Comparison of ENCODE assay signal across 8 cellular contexts in genomic region chr2:158458617-158458920, GRCh38. TPM values are rescaled to one million over a fixed set of nuclear protein-coding genes. Genes with fewer than 3 reads are reported as not detected.
DNase-seq lines count a peak whose midpoint lies in the region; ATAC-seq, FAIRE-seq and TF ChIP-seq lines count a peak whose summit lies in the region.

No MANE protein-coding gene starts in this region.

- no peak for TF ChIP-seq CTCF in keratinocyte (optimal IDR thresholded peaks at IDR 0.05 in 1 of 3, IDR thresholded peaks at IDR 0.05 in 1 of 3, conservative IDR thresholded peaks at IDR 0.05 in 1 of 3; ENCODE audit: extremely low read depth in 1 of 3, insufficient read depth in 2 of 3, low read length in 3 of 3)

- intact Hi-C loops in activated CD4-positive, alpha-beta T cell treated with anti-CD3 and anti-CD28 coated beads for 36 hours (cut with DNase I, micrococcal nuclease), result loop anchor here (5.0 to 10.0 kb wide), 7 partner anchors 266 to 1254 kb away; partner anchors contain the start of genes ACVR1 (in 1 of the 2), MARCHF7 (in 1 of the 2) and WDSUB1 (in 1 of the 2)

- no peaks in the 10 kb centered on the region for H3K36me3 ChIP-seq in keratinocyte (ENCODE audit: control insufficient read depth in 2 of 2, extremely low read depth in 1 of 2, insufficient read depth in 2 of 2, low read length in 2 of 2)

- POLR2A ChIA-PET in activated CD4-positive, alpha-beta T cell treated with anti-CD3 and anti-CD28 coated beads for 36 hours (lab: Charles Lee), result no interaction called here

- DNase-seq in activated CD4-positive, alpha-beta T cell treated with anti-CD3 and anti-CD28 coated beads for 36 hours, result no peak
- no peak for DNase-seq in activated CD4-positive, alpha-beta T cell treated with anti-CD3 and anti-CD28 coated beads, Interleukin-2, amount 50 U/mL, for 1 hour
- DNase-seq in keratinocyte (ENCODE audit: low read depth, low spot score) (no peak), superior temporal gyrus (ENCODE audit: extremely low spot score) (peak; percentile 89), LoVo (ENCODE audit: low spot score) (no peak)

- peaks cover 25% of the 10 kb centered on the region for H3K4me1 Mint-ChIP-seq in activated CD4-positive, alpha-beta T cell treated with anti-CD3 and anti-CD28 coated beads for 36 hours
- H3K4me1 Mint-ChIP-seq in activated T-helper 17 cell treated with anti-CD3 and anti-CD28 coated beads, Interleukin-2, amount 50 U/mL, for 72 hours, result peaks cover 22% of the 10 kb centered on the region

- H3K27ac Mint-ChIP-seq in activated CD4-positive, alpha-beta T cell treated with anti-CD3 and anti-CD28 coated beads for 36 hours, result no peak overlapping the region
- peak overlapping the region; percentile 85 for H3K27ac Mint-ChIP-seq in activated T-helper 17 cell treated with anti-CD3 and anti-CD28 coated beads, Interleukin-2, amount 50 U/mL, for 72 hours

- peaks cover 4% of the 10 kb centered on the region for H4K20me1 ChIP-seq in keratinocyte (ENCODE audit: control insufficient read depth, extremely low read depth, insufficient read depth, low read length)

- H3K4me3 Mint-ChIP-seq in activated CD4-positive, alpha-beta T cell treated with anti-CD3 and anti-CD28 coated beads for 36 hours, result peak overlapping the region; percentile 92
- peak overlapping the region; percentile 94 for H3K4me3 Mint-ChIP-seq in activated T-helper 17 cell treated with anti-CD3 and anti-CD28 coated beads, Interleukin-2, amount 50 U/mL, for 72 hours

- H3K27me3 ChIP-seq in keratinocyte (ENCODE audit: control insufficient read depth, extremely low read depth, insufficient read depth, low read length), result no peaks in the 10 kb centered on the region

- no peaks in the 10 kb centered on the region for H3K9me3 Mint-ChIP-seq in activated CD4-positive, alpha-beta T cell treated with anti-CD3 and anti-CD28 coated beads for 36 hours (ENCODE audit: low read depth)
- no peaks in the 10 kb centered on the region for H3K9me3 Mint-ChIP-seq in activated T-helper 17 cell treated with anti-CD3 and anti-CD28 coated beads, Interleukin-2, amount 50 U/mL, for 72 hours

- H3K4me2 ChIP-seq in keratinocyte (ENCODE audit: control insufficient read depth, extremely low read depth, insufficient read depth, low read depth, low read length), result peak overlapping the region; percentile 96

- no peak for ATAC-seq in activated CD4-positive, alpha-beta T cell treated with anti-CD3 and anti-CD28 coated beads for 36 hours
- no peak for ATAC-seq in activated T-helper 17 cell treated with anti-CD3 and anti-CD28 coated beads, Interleukin-2, amount 50 U/mL, for 72 hours (replicated peaks)
- no peak for ATAC-seq in GM21737 (IDR thresholded peaks at IDR 0.05; ENCODE audit: unreplicated experiment)
- no peak for ATAC-seq in GM18909 (IDR thresholded peaks at IDR 0.05; ENCODE audit: poor library complexity, unreplicated experiment)

- H3K9ac ChIP-seq in keratinocyte (ENCODE audit: control insufficient read depth, extremely low read depth, insufficient read depth, low read length), result peak overlapping the region; percentile 88

- peak; percentile 5 for FAIRE-seq in keratinocyte (lab: Jason Lieb, UNC)

- peaks cover 7% of the 10 kb centered on the region for H3K36me3 Mint-ChIP-seq in activated CD4-positive, alpha-beta T cell treated with anti-CD3 and anti-CD28 coated beads for 36 hours (ENCODE audit: low read depth)
- H3K36me3 Mint-ChIP-seq in activated T-helper 17 cell treated with anti-CD3 and anti-CD28 coated beads, Interleukin-2, amount 50 U/mL, for 72 hours (ENCODE audit: low read depth), result no peaks in the 10 kb centered on the region

- dilution Hi-C loops in keratinocyte (cut with MboI; ENCODE audit: extremely low pct_ligation_motif_present, low sequenced_read_pairs), result no loop called here

- peaks cover 5% of the 10 kb centered on the region for H3K27me3 Mint-ChIP-seq in activated CD4-positive, alpha-beta T cell treated with anti-CD3 and anti-CD28 coated beads for 36 hours
- peaks cover 3% of the 10 kb centered on the region for H3K27me3 Mint-ChIP-seq in activated T-helper 17 cell treated with anti-CD3 and anti-CD28 coated beads, Interleukin-2, amount 50 U/mL, for 72 hours

- no peak overlapping the region for H2AFZ ChIP-seq in keratinocyte (ENCODE audit: control insufficient read depth, low read length)

- peak overlapping the region; percentile 80 for H3K27ac ChIP-seq in keratinocyte (ENCODE audit: control insufficient read depth, insufficient read depth, low read length)

- CTCF ChIA-PET in activated CD4-positive, alpha-beta T cell treated with anti-CD3 and anti-CD28 coated beads for 36 hours (lab: Charles Lee), result interaction anchor here (0.6 to 1.8 kb wide), 6 partner anchors 11 to 845 kb away, joined by 3 to 5 read pairs (median 3); no protein-coding TSS in a partner anchor

- no peaks in the 10 kb centered on the region for H3K9me3 ChIP-seq in keratinocyte (ENCODE audit: control insufficient read depth, low read depth, low read length)

- H3K9me1 ChIP-seq in keratinocyte (ENCODE audit: control insufficient read depth, extremely low read depth, insufficient read depth, low read length), result no peaks in the 10 kb centered on the region

- H3K79me2 ChIP-seq in keratinocyte (ENCODE audit: control insufficient read depth, insufficient read depth, low read length), result peaks cover 63% of the 10 kb centered on the region

- H3K4me1 ChIP-seq in keratinocyte (ENCODE audit: control insufficient read depth, extremely low read depth, insufficient read depth, low read length), result peaks cover 30% of the 10 kb centered on the region

- H3K4me3 ChIP-seq in keratinocyte (ENCODE audit: control insufficient read depth in 2 of 3, extremely low read depth in 1 of 3, insufficient read depth in 2 of 3, low read depth in 1 of 3, low read length in 3 of 3), result peak overlapping the region; percentile 67 to 82 (median 80)

RNA-seq across cellular contexts. Expression of gene PKP4, which starts 1.8 kb away (rescaled TPM):
- total RNA-seq in activated CD4-positive, alpha-beta T cell treated with anti-CD3 and anti-CD28 coated beads for 36 hours, result 10 to 100 TPM; 39.2 to 58.4 TPM
- total RNA-seq in activated T-helper 17 cell treated with anti-CD3 and anti-CD28 coated beads, Interleukin-2, amount 50 U/mL, for 72 hours, result 10 to 100 TPM; 24.0 to 35.0 TPM
- polyA plus RNA-seq in keratinocyte, result 31.1 to 43.8 TPM (median 39.0 TPM) in 3 replicates
- polyA plus RNA-seq in keratinocyte (2011; ENCODE audit: low read depth), result 49.2 TPM
- 23.4 and 41.6 TPM in 2 replicates for polyA plus RNA-seq in keratinocyte (2011; cell fraction: cytosol; rRNA removed)
- polyA plus RNA-seq in keratinocyte (2011; cell fraction: nucleus; rRNA removed), result 66.4 and 70.5 TPM in 2 replicates
- 27.0 and 31.2 TPM in 2 replicates for polyA plus RNA-seq in keratinocyte (2012; ENCODE audit: low replicate concordance)
- 58.2 to 101 TPM (median 94.1 TPM) in 3 replicates for polyA minus RNA-seq in keratinocyte
- 47.8 TPM for polyA minus RNA-seq in keratinocyte (2011; cell fraction: cytosol; rRNA and poly(A)+ RNA removed)
- polyA minus RNA-seq in keratinocyte (2011; cell fraction: nucleus; rRNA and poly(A)+ RNA removed), result 53.1 and 83.2 TPM in 2 replicates

RNA-seq across cellular contexts. Expression of gene CCDC148, which starts 2.0 kb away (rescaled TPM):
- under 1 TPM; 0.23 to 0.26 TPM for total RNA-seq in activated CD4-positive, alpha-beta T cell treated with anti-CD3 and anti-CD28 coated beads for 36 hours
- under 1 TPM; 0.82 to 0.93 TPM for total RNA-seq in activated T-helper 17 cell treated with anti-CD3 and anti-CD28 coated beads, Interleukin-2, amount 50 U/mL, for 72 hours
- polyA plus RNA-seq in keratinocyte, result 0.13 to 0.39 TPM (median 0.14 TPM) in 3 replicates
- polyA plus RNA-seq in keratinocyte (2011; ENCODE audit: low read depth), result 0.46 TPM
- polyA plus RNA-seq in keratinocyte (2011; cell fraction: cytosol; rRNA removed), result 0.21 and 0.39 TPM in 2 replicates
- polyA plus RNA-seq in keratinocyte (2011; cell fraction: nucleus; rRNA removed), result 0.28 and 0.29 TPM in 2 replicates
- polyA plus RNA-seq in keratinocyte (2012; ENCODE audit: low replicate concordance), result 0.06 and 0.29 TPM in 2 replicates
- polyA minus RNA-seq in keratinocyte, result 0.58 to 1.1 TPM in 2 of 3 replicates, not detected in the other
- not detected for polyA minus RNA-seq in keratinocyte (2011; cell fraction: cytosol; rRNA and poly(A)+ RNA removed)
- 0.85 and 1.3 TPM in 2 replicates for polyA minus RNA-seq in keratinocyte (2011; cell fraction: nucleus; rRNA and poly(A)+ RNA removed)
